In genomic region chr1:23449918-23450317, GRCh38 we compare ENCODE assay signal across 1 cellular context.
TF ChIP-seq lines count a peak whose summit lies in the region.

No MANE protein-coding gene starts in this region.

TF ChIP-seq in IMR-90, 13 proteins besides CTCF, POLR2A, EP300 and RAD21 (continued from another document):
- TF ChIP-seq MAZ (IDR thresholded peaks at IDR 0.05; ENCODE audit: borderline replicate concordance, low read depth, low read length) (no peak), USF2 (IDR thresholded peaks at IDR 0.05; ENCODE audit: low read depth, low read length) (no peak), RFX5 (IDR thresholded peaks at IDR 0.05; ENCODE audit: low read depth, low read length) (no peak), NFE2L2 (IDR thresholded peaks at IDR 0.05; ENCODE audit: low read depth, low read length) (no peak), SMC3 (IDR thresholded peaks at IDR 0.05; ENCODE audit: low read depth, low read length) (no peak), RCOR1 (IDR thresholded peaks at IDR 0.05; ENCODE audit: insufficient replicate concordance, low read length) (no peak), BHLHE40 (IDR thresholded peaks at IDR 0.05; ENCODE audit: low read depth, low read length) (no peak), CEBPB (IDR thresholded peaks at IDR 0.05; ENCODE audit: low read depth, low read length) (no peak), FOS (IDR thresholded peaks at IDR 0.05; ENCODE audit: low read depth, low read length) (no peak), CHD1 (IDR thresholded peaks at IDR 0.05; ENCODE audit: low read depth, low read length) (no peak), ELK1 (IDR thresholded peaks at IDR 0.05; ENCODE audit: borderline replicate concordance, low read depth, low read length) (no peak)
